ENCODE assay signal across 9 cellular contexts in genomic region chr7:6448943-6449543, GRCh38. TPM values are rescaled to one million over a fixed set of nuclear protein-coding genes. Genes with fewer than 3 reads are reported as not detected.
A peak's percentile ranks its signal among the peaks of the same experiment; 100 is the strongest.
DNase-seq lines count a peak whose midpoint lies in the region; ATAC-seq and TF ChIP-seq lines count a peak whose summit lies in the region.
"Had no signal": no experiment of that assay in that cellular context is flagged by ENCODE, and none has a peak within 500 bp of the region (broad histone marks: within the 10 kb centered on the region; RNA-seq: fewer than 3 reads in every experiment).

No MANE protein-coding gene starts in this region.

- H3K36me3 Mint-ChIP-seq in MCF 10A (ENCODE audit: insufficient read depth, unreplicated experiment): peaks cover 34% of the 10 kb centered on the region
- H3K36me3 Mint-ChIP-seq in activated naive CD8-positive, alpha-beta T cell treated with anti-CD3 and anti-CD28 coated beads, Interleukin-2, amount 10 ng/mL, durations not matched to agents 7 days and 5 days: peaks cover 7% of the 10 kb centered on the region

- intact Hi-C loops in breast epithelium (cut with DNase I; ENCODE audit: low total_unique reads): no loop called here
- intact Hi-C loops in MCF 10A (cut with micrococcal nuclease): no loop called here
- intact Hi-C loops in vagina (cut with DNase I): no loop called here

- no peak overlapping the region for H3K4me3 Mint-ChIP-seq in MCF 10A (ENCODE audit: unreplicated experiment)
- H3K4me3 Mint-ChIP-seq in activated naive CD8-positive, alpha-beta T cell treated with anti-CD3 and anti-CD28 coated beads, Interleukin-2, amount 10 ng/mL, durations not matched to agents 7 days and 5 days: peak overlapping the region; percentile 39

- TF ChIP-seq POLR2A in breast epithelium (IDR thresholded peaks at IDR 0.05): no peak
- no peak for TF ChIP-seq POLR2A in vagina (IDR thresholded peaks at IDR 0.05)

- no TSS peak for BruUV-seq in MCF 10A (replicated peaks; lab: Mats Ljungman, UMichigan)

- H3K27ac Mint-ChIP-seq in MCF 10A (ENCODE audit: low read depth, unreplicated experiment): no peak overlapping the region
- H3K27ac Mint-ChIP-seq in activated naive CD8-positive, alpha-beta T cell treated with anti-CD3 and anti-CD28 coated beads, Interleukin-2, amount 10 ng/mL, durations not matched to agents 7 days and 5 days: peak overlapping the region; percentile 28

- H3K36me3 ChIP-seq in breast epithelium: no peaks in the 10 kb centered on the region
- peaks cover 23% of the 10 kb centered on the region for H3K36me3 ChIP-seq in mesodermal cell (ENCODE audit: control insufficient read depth, insufficient read depth, low read length)
- peaks cover 0 to 16% of the 10 kb centered on the region in 2 donors for H3K36me3 ChIP-seq in vagina

- H3K27me3 ChIP-seq in breast epithelium (no peaks in the 10 kb centered on the region), vagina (no peaks in the 10 kb centered on the region)

- no peaks in the 10 kb centered on the region for H3K27me3 Mint-ChIP-seq in MCF 10A (ENCODE audit: insufficient read depth, unreplicated experiment)
- no peaks in the 10 kb centered on the region for H3K27me3 Mint-ChIP-seq in activated naive CD8-positive, alpha-beta T cell treated with anti-CD3 and anti-CD28 coated beads, Interleukin-2, amount 10 ng/mL, durations not matched to agents 7 days and 5 days

- CTCF ChIA-PET in MCF 10A (lab: Yijun Ruan, JAX): interaction anchor here (1.2 kb wide), 1 partner anchor 14 kb away, joined by 3 read pairs; no protein-coding TSS in a partner anchor

- no peak overlapping the region for H3K4me3 ChIP-seq in breast epithelium
- peak overlapping the region; percentile 93 for H3K4me3 ChIP-seq in mesodermal cell (ENCODE audit: extremely low read depth, insufficient read depth, low read length, poor library complexity, severe bottlenecking)
- H3K4me3 ChIP-seq in vagina: no peak overlapping the region

- H3K9me3 ChIP-seq in breast epithelium: no peaks in the 10 kb centered on the region
- H3K9me3 ChIP-seq in mesodermal cell (ENCODE audit: control insufficient read depth, low read length): no peaks in the 10 kb centered on the region
- no peaks in the 10 kb centered on the region for H3K9me3 ChIP-seq in vagina

- H3K9me3 Mint-ChIP-seq in MCF 10A (ENCODE audit: unreplicated experiment): no peaks in the 10 kb centered on the region
- H3K9me3 Mint-ChIP-seq in activated naive CD8-positive, alpha-beta T cell treated with anti-CD3 and anti-CD28 coated beads, Interleukin-2, amount 10 ng/mL, durations not matched to agents 7 days and 5 days: no peaks in the 10 kb centered on the region

- peaks cover 29% of the 10 kb centered on the region for H3K4me1 Mint-ChIP-seq in MCF 10A (ENCODE audit: insufficient read depth, unreplicated experiment)
- H3K4me1 Mint-ChIP-seq in activated naive CD8-positive, alpha-beta T cell treated with anti-CD3 and anti-CD28 coated beads, Interleukin-2, amount 10 ng/mL, durations not matched to agents 7 days and 5 days: peaks cover 16% of the 10 kb centered on the region

- TF ChIP-seq CTCF in breast epithelium (IDR thresholded peaks at IDR 0.05) (no peak), MCF 10A (IDR thresholded peaks at IDR 0.05; ENCODE audit: unreplicated experiment) (no peak), vagina (IDR thresholded peaks at IDR 0.05) (no peak)

- H3K27ac ChIP-seq in breast epithelium (peak overlapping the region; percentile 64 to 83), mesodermal cell (ENCODE audit: low read depth, low read length, severe bottlenecking) (no peak overlapping the region), vagina (peak overlapping the region; percentile 94)

- POLR2A ChIA-PET in MCF 10A (lab: Yijun Ruan, JAX): interaction anchor here (0.6 to 2.1 kb wide), 10 partner anchors 11 to 178 kb away, joined by 3 to 13 read pairs (median 4); no protein-coding TSS in a partner anchor
- POLR2A ChIA-PET in activated naive CD8-positive, alpha-beta T cell treated with anti-CD3 and anti-CD28 coated beads, Interleukin-2, amount 10 ng/mL, durations not matched to agents 7 days and 5 days (lab: Charles Lee): interaction anchor here (2.0 kb wide), 1 partner anchor 11 kb away, joined by 36 read pairs; no protein-coding TSS in a partner anchor

- no peak for DNase-seq in breast epithelium (ENCODE audit: low spot score in 2 of 2)
- no peak for DNase-seq in MCF 10A (ENCODE audit: unreplicated experiment)
- DNase-seq in activated naive CD8-positive, alpha-beta T cell treated with anti-CD3 and anti-CD28 coated beads, Interleukin-2, amount 10 ng/mL, durations not matched to agents 7 days and 5 days: no peak
- DNase-seq in vagina (ENCODE audit: extremely low spot score in 2 of 2): no peak
- DNase-seq in germinal center (ENCODE audit: low spot score): no peak
- no peak for DNase-seq in NCI-H526 (lab: John Stamatoyannopoulos, UW)
- no peak for DNase-seq in stimulated activated naive CD4-positive, alpha-beta T cell treated with Interleukin-2 at 50 U/mL for 16 hours (lab: John Stamatoyannopoulos, UW)
- DNase-seq: NK-92 treated with Interleukin-12 subunit alpha and Interleukin-12 subunit beta, amount 100 ng/mL, for 24 hours had no signal

- no peak for ATAC-seq in activated naive CD8-positive, alpha-beta T cell treated with anti-CD3 and anti-CD28 coated beads, Interleukin-2, amount 10 ng/mL, durations not matched to agents 7 days and 5 days (ENCODE audit: low read depth)

- 94 to 96% methylated on average over 16 of the region's 16 CpGs for WGBS in mesodermal cell (ENCODE audit: insufficient coverage in 2 of 2), 2 experiments

- H3K4me1 ChIP-seq in breast epithelium (peaks cover 0 to 6% of the 10 kb centered on the region in 2 donors), mesodermal cell (ENCODE audit: control insufficient read depth, insufficient read depth, low read length, poor library complexity, severe bottlenecking) (peaks cover 7% of the 10 kb centered on the region), vagina (peaks cover 11% of the 10 kb centered on the region)

RNA-seq across cellular contexts. Expression of gene DAGLB, which starts 1.3 kb away (rescaled TPM):
- total RNA-seq in breast epithelium: 10 to 100 TPM; 15.4 to 18.0 (median 17.6) TPM
- total RNA-seq in MCF 10A (2022): 28.9 and 29.5 TPM in 2 replicates
- 10 to 100 TPM; 32.3 to 37.2 TPM for total RNA-seq in activated naive CD8-positive, alpha-beta T cell treated with anti-CD3 and anti-CD28 coated beads, Interleukin-2, amount 10 ng/mL, durations not matched to agents 7 days and 5 days
- polyA plus RNA-seq in mesodermal cell (2013, experiment 1 of 2): 14.7 TPM
- polyA plus RNA-seq in mesodermal cell (2013, experiment 2 of 2): 13.1 TPM
- total RNA-seq in vagina: 22.1 TPM

RNA-seq across cellular contexts. Expression of gene KDELR2, which starts 34.9 kb away (rescaled TPM):
- 100 to 1,000 TPM in 1 of 3 donors, 10 to 100 TPM in 2; 75.2 to 106 (median 81.7) TPM for total RNA-seq in breast epithelium
- 164 and 243 TPM in 2 replicates for total RNA-seq in MCF 10A (2022)
- 10 to 100 TPM; 49.5 to 52.0 TPM for total RNA-seq in activated naive CD8-positive, alpha-beta T cell treated with anti-CD3 and anti-CD28 coated beads, Interleukin-2, amount 10 ng/mL, durations not matched to agents 7 days and 5 days
- polyA plus RNA-seq in mesodermal cell (2013, experiment 1 of 2): 219 TPM
- polyA plus RNA-seq in mesodermal cell (2013, experiment 2 of 2): 199 TPM
- total RNA-seq in vagina: 68.8 TPM
